ENCODE assay signal across 20 cellular contexts in genomic region chr7:114151777-114152176, GRCh38.
DNase-seq lines count a peak whose midpoint lies in the region; ATAC-seq, FAIRE-seq and TF ChIP-seq lines count a peak whose summit lies in the region.
"Had no signal": no experiment of that assay in that cellular context is flagged by ENCODE, and none has a peak within 500 bp of the region (broad histone marks: within the 10 kb centered on the region; RNA-seq: fewer than 3 reads in every experiment).

No MANE protein-coding gene starts in this region.

- peak; percentile 88 for FAIRE-seq in A204.1 (lab: Jason Lieb, UNC)
- no peak for FAIRE-seq in keratinocyte (lab: Jason Lieb, UNC)
- FAIRE-seq: GM12891, GM18507, H54 had no signal

- TF ChIP-seq CTCF in keratinocyte (optimal IDR thresholded peaks at IDR 0.05 in 1 of 3, IDR thresholded peaks at IDR 0.05 in 1 of 3, conservative IDR thresholded peaks at IDR 0.05 in 1 of 3; ENCODE audit: extremely low read depth in 1 of 3, insufficient read depth in 2 of 3, low read length in 3 of 3) = no peak

- no peak overlapping the region for H3K4me3 Mint-ChIP-seq in activated CD4-positive, alpha-beta T cell treated with anti-CD3 and anti-CD28 coated beads, Interleukin-2, amount 10 ng/mL, durations not matched to agents 7 days and 5 days
- H3K4me3 Mint-ChIP-seq: B cell; CD8-positive, alpha-beta T cell had no signal

- H3K4me1 Mint-ChIP-seq in activated CD4-positive, alpha-beta T cell treated with anti-CD3 and anti-CD28 coated beads, Interleukin-2, amount 10 ng/mL, durations not matched to agents 7 days and 5 days = no peaks in the 10 kb centered on the region
- H3K4me1 Mint-ChIP-seq: B cell had no signal

- no peaks in the 10 kb centered on the region for H3K9me1 ChIP-seq in keratinocyte (ENCODE audit: control insufficient read depth, extremely low read depth, insufficient read depth, low read length)

- no peaks in the 10 kb centered on the region for H3K36me3 Mint-ChIP-seq in activated CD4-positive, alpha-beta T cell treated with anti-CD3 and anti-CD28 coated beads, Interleukin-2, amount 10 ng/mL, durations not matched to agents 7 days and 5 days (ENCODE audit: low read depth)
- H3K36me3 Mint-ChIP-seq: CD8-positive, alpha-beta T cell had no signal

- H3K27me3 Mint-ChIP-seq in activated CD4-positive, alpha-beta T cell treated with anti-CD3 and anti-CD28 coated beads, Interleukin-2, amount 10 ng/mL, durations not matched to agents 7 days and 5 days = no peaks in the 10 kb centered on the region
- H3K27me3 Mint-ChIP-seq: B cell had no signal

- CTCF ChIA-PET in activated CD4-positive, alpha-beta T cell treated with anti-CD3 and anti-CD28 coated beads, Interleukin-2, amount 10 ng/mL, durations not matched to agents 7 days and 5 days (lab: Charles Lee) = no interaction called here

- peak overlapping the region in 1 of 3 experiments; percentile 13 for H3K4me3 ChIP-seq in keratinocyte (ENCODE audit: control insufficient read depth in 2 of 3, extremely low read depth in 1 of 3, insufficient read depth in 2 of 3, low read depth in 1 of 3, low read length in 3 of 3)
- H3K4me3 ChIP-seq: BLaER1 treated with 17β-estradiol and CSF1 and Interleukin-3, amounts not matched to agents 10 nM and 100 nM had no signal

- no peak overlapping the region for H3K9ac ChIP-seq in keratinocyte (ENCODE audit: control insufficient read depth, extremely low read depth, insufficient read depth, low read length)
- H3K9ac ChIP-seq: BLaER1 treated with 17β-estradiol and CSF1 and Interleukin-3, amounts not matched to agents 10 nM and 100 nM had no signal

- ATAC-seq in GM18502 (IDR thresholded peaks at IDR 0.05; ENCODE audit: poor library complexity, unreplicated experiment) (peak; percentile 55), GM18867 (IDR thresholded peaks at IDR 0.05; ENCODE audit: unreplicated experiment) (no peak), HG03571 (IDR thresholded peaks at IDR 0.05; ENCODE audit: unreplicated experiment) (no peak)
- ATAC-seq: CD8-positive, alpha-beta T cell had no signal

- DNase-seq in OCI-M1 (lab: John Stamatoyannopoulos, UW) (peak; percentile 40), keratinocyte (ENCODE audit: low read depth, low spot score) (no peak), SHP77 treated with DMSO at 0.1 percent for 48 hours (lab: John Stamatoyannopoulos, UW) (no peak)
- no peak for DNase-seq in activated CD4-positive, alpha-beta T cell treated with anti-CD3 and anti-CD28 coated beads, Interleukin-2, amount 10 ng/mL, durations not matched to agents 7 days and 5 days
- DNase-seq: 8988T; Calu3; CD8-positive, alpha-beta T cell; DMS79 treated with DMSO at 0.1 percent for 48 hours; EL; HCEC 1CT had no signal

- H3K9me3 ChIP-seq in keratinocyte (ENCODE audit: control insufficient read depth, low read depth, low read length) = no peaks in the 10 kb centered on the region
- H3K9me3 ChIP-seq: BLaER1 treated with 17β-estradiol and CSF1 and Interleukin-3, amounts not matched to agents 10 nM and 100 nM had no signal

- no peaks in the 10 kb centered on the region for H4K20me1 ChIP-seq in keratinocyte (ENCODE audit: control insufficient read depth, extremely low read depth, insufficient read depth, low read length)
- H4K20me1 ChIP-seq: BLaER1 treated with 17β-estradiol and CSF1 and Interleukin-3, amounts not matched to agents 10 nM and 100 nM had no signal

- H3K9me3 Mint-ChIP-seq in activated CD4-positive, alpha-beta T cell treated with anti-CD3 and anti-CD28 coated beads, Interleukin-2, amount 10 ng/mL, durations not matched to agents 7 days and 5 days = no peaks in the 10 kb centered on the region
- H3K9me3 Mint-ChIP-seq: CD8-positive, alpha-beta T cell; GM23338 had no signal

- no peak overlapping the region for H3K27ac Mint-ChIP-seq in activated CD4-positive, alpha-beta T cell treated with anti-CD3 and anti-CD28 coated beads, Interleukin-2, amount 10 ng/mL, durations not matched to agents 7 days and 5 days
- H3K27ac Mint-ChIP-seq: B cell; CD8-positive, alpha-beta T cell had no signal

- H2AFZ ChIP-seq in keratinocyte (ENCODE audit: control insufficient read depth, low read length) = no peak overlapping the region
- H2AFZ ChIP-seq: GM23338 had no signal

- dilution Hi-C loops in keratinocyte (cut with MboI; ENCODE audit: extremely low pct_ligation_motif_present, low sequenced_read_pairs) = no loop called here

- H3K4me2 ChIP-seq in keratinocyte (ENCODE audit: control insufficient read depth, extremely low read depth, insufficient read depth, low read depth, low read length) = peak overlapping the region; percentile 48
- H3K4me2 ChIP-seq: BLaER1 treated with 17β-estradiol and CSF1 and Interleukin-3, amounts not matched to agents 10 nM and 100 nM had no signal

- no peaks in the 10 kb centered on the region for H3K27me3 ChIP-seq in keratinocyte (ENCODE audit: control insufficient read depth, extremely low read depth, insufficient read depth, low read length)
- H3K27me3 ChIP-seq: BLaER1 treated with 17β-estradiol and CSF1 and Interleukin-3, amounts not matched to agents 10 nM and 100 nM had no signal

- H3K4me1 ChIP-seq in keratinocyte (ENCODE audit: control insufficient read depth, extremely low read depth, insufficient read depth, low read length) = no peaks in the 10 kb centered on the region

- H3K36me3 ChIP-seq in keratinocyte (ENCODE audit: control insufficient read depth in 2 of 2, extremely low read depth in 1 of 2, insufficient read depth in 2 of 2, low read length in 2 of 2) = no peaks in the 10 kb centered on the region
- H3K36me3 ChIP-seq: BLaER1 treated with 17β-estradiol and CSF1 and Interleukin-3, amounts not matched to agents 10 nM and 100 nM had no signal

- H3K27ac ChIP-seq in keratinocyte (ENCODE audit: control insufficient read depth, insufficient read depth, low read length) = no peak overlapping the region
- H3K27ac ChIP-seq: BLaER1 treated with 17β-estradiol and CSF1 and Interleukin-3, amounts not matched to agents 10 nM and 100 nM had no signal

- no peaks in the 10 kb centered on the region for H3K79me2 ChIP-seq in keratinocyte (ENCODE audit: control insufficient read depth, insufficient read depth, low read length)

- POLR2A ChIA-PET in activated CD4-positive, alpha-beta T cell treated with anti-CD3 and anti-CD28 coated beads, Interleukin-2, amount 10 ng/mL, durations not matched to agents 7 days and 5 days (lab: Charles Lee) = no interaction called here
